ENCODE assay signal across 13 cellular contexts in the genomic region with DNA sequence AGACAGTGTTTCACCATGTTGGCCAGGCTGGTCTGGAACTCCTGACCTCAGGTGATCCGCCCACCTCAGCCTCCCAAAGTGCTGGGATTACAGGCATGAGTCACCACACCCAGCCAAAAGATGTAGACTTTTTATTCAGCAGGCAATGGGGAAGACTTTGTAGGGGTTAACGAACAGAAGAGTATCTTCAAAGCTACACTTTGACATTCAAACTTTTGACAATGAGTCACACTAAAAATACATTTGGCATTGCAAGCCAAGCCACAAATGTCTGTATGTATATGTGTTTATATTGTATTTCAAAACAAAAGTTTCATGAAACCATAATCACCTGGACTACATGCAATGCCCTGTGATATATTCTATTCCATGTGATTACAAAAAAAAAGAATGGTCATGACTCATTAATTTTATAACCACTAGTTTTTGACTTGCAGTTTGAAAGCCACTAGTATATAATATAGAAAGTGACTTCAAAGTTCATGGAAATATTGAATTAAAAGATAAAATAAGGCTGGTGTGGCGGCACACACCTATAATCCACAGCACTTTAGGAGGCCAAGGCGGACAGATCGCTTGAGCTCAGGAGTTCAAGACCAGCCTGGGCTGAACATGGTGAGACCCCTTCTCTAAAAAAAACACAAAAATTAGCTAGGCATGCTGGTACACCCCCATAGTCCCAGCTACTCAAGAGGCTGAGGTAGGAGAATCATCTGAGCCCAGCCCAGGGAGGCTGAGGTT. TPM values are rescaled to one million over a fixed set of nuclear protein-coding genes. Genes with fewer than 3 reads are reported as not detected.
DNase-seq lines count a peak whose midpoint lies in the region; ATAC-seq and TF ChIP-seq lines count a peak whose summit lies in the region.
"Had no signal": no experiment of that assay in that cellular context is flagged by ENCODE, and none has a peak within 500 bp of the region (broad histone marks: within the 10 kb centered on the region; RNA-seq: fewer than 3 reads in every experiment).

No MANE protein-coding gene starts in this region.

- H3K27me3 Mint-ChIP-seq in activated T-cell treated with anti-CD3 and anti-CD28 coated beads, Interleukin-2, amount 50 U/mL, for 4 hours (ENCODE audit: low read depth) = no peaks in the 10 kb centered on the region

- ATAC-seq in activated T-cell treated with anti-CD3 and anti-CD28 coated beads, Interleukin-2, amount 50 U/mL, for 4 hours = peak; percentile 76 to 84
- ATAC-seq in RWPE2 (ENCODE audit: low read depth) = peak; percentile 69
- ATAC-seq: gastrocnemius medialis had no signal

- no peak overlapping the region for H3K4me3 ChIP-seq in RWPE2 (ENCODE audit: severe bottlenecking)
- no peak overlapping the region for H3K4me3 ChIP-seq in mammary epithelial cell (replicated peaks in 1 of 3; ENCODE audit: insufficient read depth in 1 of 3, low read depth in 2 of 3, low read length in 3 of 3)
- H3K4me3 ChIP-seq in smooth muscle cell = no peak overlapping the region
- H3K4me3 ChIP-seq: gastrocnemius medialis, upper lobe of left lung had no signal

- peaks cover 28% of the 10 kb centered on the region for H3K4me1 Mint-ChIP-seq in activated T-cell treated with anti-CD3 and anti-CD28 coated beads, Interleukin-2, amount 50 U/mL, for 4 hours (ENCODE audit: low read depth)

- in situ Hi-C loops in mammary epithelial cell (cut with MboI; ENCODE audit: low sequenced_read_pairs in 2 of 2) = no loop called here

- H2AFZ ChIP-seq in mammary epithelial cell (ENCODE audit: low read depth, low read length) = no peak overlapping the region
- H2AFZ ChIP-seq in smooth muscle cell (ENCODE audit: low read depth) = no peak overlapping the region

- H3K4me2 ChIP-seq in mammary epithelial cell (ENCODE audit: insufficient read depth, low read depth, low read length) (no peak overlapping the region), smooth muscle cell (no peak overlapping the region)

- CTCF ChIA-PET in mammary epithelial cell (lab: Charles Lee; ENCODE audit: low non-redundant PET) = no interaction called here

- H3K36me3 Mint-ChIP-seq in activated T-cell treated with anti-CD3 and anti-CD28 coated beads, Interleukin-2, amount 50 U/mL, for 4 hours (ENCODE audit: insufficient read depth) = peaks cover 42% of the 10 kb centered on the region

- H3K79me2 ChIP-seq in mammary epithelial cell (ENCODE audit: insufficient read depth, low read length) (peaks cover 5% of the 10 kb centered on the region), smooth muscle cell (ENCODE audit: low read depth) (no peaks in the 10 kb centered on the region)

- H3K27me3 ChIP-seq in RWPE2 (ENCODE audit: insufficient read depth, poor library complexity, severe bottlenecking) = no peaks in the 10 kb centered on the region
- no peaks in the 10 kb centered on the region for H3K27me3 ChIP-seq in mammary epithelial cell (ENCODE audit: insufficient read depth, low read length)
- no peaks in the 10 kb centered on the region for H3K27me3 ChIP-seq in smooth muscle cell (ENCODE audit: low read depth)
- H3K27me3 ChIP-seq: gastrocnemius medialis, upper lobe of left lung had no signal

- H3K9ac ChIP-seq in mammary epithelial cell (ENCODE audit: insufficient read depth, low read length) (no peak overlapping the region), smooth muscle cell (ENCODE audit: low read depth) (no peak overlapping the region)

- H3K4me1 ChIP-seq in RWPE2 (ENCODE audit: insufficient read depth, poor library complexity, severe bottlenecking) (peaks cover 9% of the 10 kb centered on the region), mammary epithelial cell (ENCODE audit: insufficient read depth, low read length) (no peaks in the 10 kb centered on the region), smooth muscle cell (ENCODE audit: low read depth) (no peaks in the 10 kb centered on the region)
- H3K4me1 ChIP-seq: gastrocnemius medialis, upper lobe of left lung had no signal

- H3K9me3 ChIP-seq in RWPE2 (ENCODE audit: severe bottlenecking) = no peaks in the 10 kb centered on the region
- H3K9me3 ChIP-seq in mammary epithelial cell (replicated peaks; ENCODE audit: insufficient read depth, low read length) = no peaks in the 10 kb centered on the region
- no peaks in the 10 kb centered on the region for H3K9me3 ChIP-seq in smooth muscle cell (replicated peaks; ENCODE audit: low read depth)
- H3K9me3 ChIP-seq: gastrocnemius medialis, upper lobe of left lung had no signal

- H3K9me3 Mint-ChIP-seq in activated T-cell treated with anti-CD3 and anti-CD28 coated beads, Interleukin-2, amount 50 U/mL, for 4 hours = no peaks in the 10 kb centered on the region
- H3K9me3 Mint-ChIP-seq: immature natural killer cell had no signal

- H3K36me3 ChIP-seq in RWPE2 (ENCODE audit: low read depth) = peaks cover 87% of the 10 kb centered on the region
- peaks cover 36% of the 10 kb centered on the region for H3K36me3 ChIP-seq in mammary epithelial cell (ENCODE audit: insufficient read depth, low read length)
- H3K36me3 ChIP-seq in smooth muscle cell (ENCODE audit: low read depth) = peaks cover 19% of the 10 kb centered on the region

- H3F3A ChIP-seq in smooth muscle cell (ENCODE audit: low read depth) = peaks cover 5% of the 10 kb centered on the region

- H3K27ac ChIP-seq in RWPE2 (ENCODE audit: poor library complexity, severe bottlenecking) (peak overlapping the region; percentile 34), mammary epithelial cell (ENCODE audit: insufficient read depth, low read depth, low read length) (no peak overlapping the region), smooth muscle cell (ENCODE audit: low read depth) (peak overlapping the region; percentile 45)
- H3K27ac ChIP-seq: gastrocnemius medialis, upper lobe of left lung had no signal

- intact Hi-C loops in mammary epithelial cell (cut with micrococcal nuclease) = no loop called here

- dilution Hi-C loops in mammary epithelial cell (cut with HindIII; ENCODE audit: low sequenced_read_pairs) = no loop called here

- no peak overlapping the region for H3K4me3 Mint-ChIP-seq in activated T-cell treated with anti-CD3 and anti-CD28 coated beads, Interleukin-2, amount 50 U/mL, for 4 hours
- H3K4me3 Mint-ChIP-seq: immature natural killer cell had no signal

- no TSS peak for BruUV-seq in mammary epithelial cell (replicated peaks; lab: Mats Ljungman, UMichigan)

- no peaks in the 10 kb centered on the region for H4K20me1 ChIP-seq in mammary epithelial cell (ENCODE audit: insufficient read depth, low read length)
- H4K20me1 ChIP-seq in smooth muscle cell (ENCODE audit: low read depth) = no peaks in the 10 kb centered on the region

- 94% methylated on average over 5 of the region's 5 CpGs for WGBS in mammary epithelial cell (ENCODE audit: low coverage, missing lambda C conversion rate)
- 83% methylated on average over 5 of the region's 5 CpGs for WGBS in smooth muscle cell (ENCODE audit: low lambda C conversion rate)

- no peak for DNase-seq in activated T-cell treated with anti-CD3 and anti-CD28 coated beads, Interleukin-2, amount 50 U/mL, for 4 hours
- no peak for DNase-seq in activated T-cell treated with anti-CD3 and anti-CD28 coated beads, Interleukin-2, amount 50 U/mL, for 1 hour
- DNase-seq in RWPE2 (ENCODE audit: low spot score) (no peak), mammary epithelial cell (peak; percentile 67), smooth muscle cell (lab: John Stamatoyannopoulos, UW; ENCODE audit: unreplicated experiment) (no peak), NCI-H510A treated with DMSO at 0.1 percent for 48 hours (lab: John Stamatoyannopoulos, UW) (no peak), superior temporal gyrus (ENCODE audit: extremely low spot score) (no peak), NAMALWA (ENCODE audit: low spot score) (no peak)
- DNase-seq: activated CD4-positive, CD25-positive, alpha-beta regulatory T cell; gastrocnemius medialis; immature natural killer cell; NCI-H1105; upper lobe of left lung had no signal

- no peak for TF ChIP-seq CTCF in RWPE2 (IDR thresholded peaks at IDR 0.05; ENCODE audit: poor library complexity, severe bottlenecking)
- TF ChIP-seq CTCF in mammary epithelial cell (conservative IDR thresholded peaks at IDR 0.05 in 1 of 2, IDR thresholded peaks at IDR 0.05 in 1 of 2; ENCODE audit: extremely low read depth in 1 of 2, insufficient read depth in 1 of 2, low read depth in 1 of 2, low read length in 2 of 2) = no peak
- TF ChIP-seq CTCF in smooth muscle cell (IDR thresholded peaks at IDR 0.05; ENCODE audit: borderline replicate concordance, insufficient read depth, poor library complexity, severe bottlenecking) = no peak

RNA-seq across cellular contexts. Expression of gene DIMT1, which starts 8.3 kb away (rescaled TPM):
- total RNA-seq in activated T-cell treated with anti-CD3 and anti-CD28 coated beads, Interleukin-2, amount 50 U/mL, for 4 hours = 10 to 100 TPM; 85.4 to 94.4 (median 93.4) TPM
- 10 to 100 TPM; 27.7 to 34.7 TPM for total RNA-seq in mammary epithelial cell
- 30.0 TPM for polyA plus RNA-seq in mammary epithelial cell
- 3.6 TPM for polyA minus RNA-seq in mammary epithelial cell
- total RNA-seq in smooth muscle cell = 29.2 and 44.6 TPM in 2 replicates
- 27.8 and 28.1 TPM in 2 replicates for polyA plus RNA-seq in smooth muscle cell

RNA-seq across cellular contexts. Expression of gene IPO11, which starts 17.2 kb away (rescaled TPM):
- total RNA-seq in activated T-cell treated with anti-CD3 and anti-CD28 coated beads, Interleukin-2, amount 50 U/mL, for 4 hours = 10 to 100 TPM; 56.1 to 70.4 (median 60.5) TPM
- total RNA-seq in mammary epithelial cell = 10 to 100 TPM; 27.8 to 45.2 TPM
- 21.2 TPM for polyA plus RNA-seq in mammary epithelial cell
- 120 TPM for polyA minus RNA-seq in mammary epithelial cell
- 18.0 and 31.8 TPM in 2 replicates for total RNA-seq in smooth muscle cell
- polyA plus RNA-seq in smooth muscle cell = 9.3 and 15.9 TPM in 2 replicates
